ENCODE assay signal across 21 cellular contexts in the genomic region with DNA sequence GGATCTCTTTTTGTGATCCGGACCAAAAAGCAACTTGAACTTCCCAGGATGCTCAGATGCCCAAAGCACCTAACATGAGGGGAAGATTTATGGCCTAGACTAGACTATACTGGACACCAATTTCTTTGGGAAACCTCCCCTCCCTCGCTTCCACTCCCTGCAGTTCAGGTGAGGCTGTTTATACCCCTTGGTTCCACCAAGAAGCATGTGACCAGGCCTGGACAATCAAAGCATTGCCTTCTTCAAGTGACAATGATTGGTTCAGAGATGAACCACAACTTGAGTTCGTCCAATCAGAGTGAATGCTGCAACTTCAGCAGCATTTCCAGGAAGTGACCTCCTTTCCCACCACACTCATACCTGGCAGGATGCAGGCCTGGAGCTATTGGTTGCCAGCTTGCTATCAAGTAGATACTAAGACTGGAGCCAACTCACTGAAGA. TPM values are rescaled to one million over a fixed set of nuclear protein-coding genes. Genes with fewer than 3 reads are reported as not detected.
DNase-seq lines count a peak whose midpoint lies in the region; ATAC-seq, FAIRE-seq and TF ChIP-seq lines count a peak whose summit lies in the region.
"Had no signal": no experiment of that assay in that cellular context is flagged by ENCODE, and none has a peak within 500 bp of the region (broad histone marks: within the 10 kb centered on the region; RNA-seq: fewer than 3 reads in every experiment).

No MANE protein-coding gene starts in this region.

- H3K4me1 ChIP-seq in right lobe of liver, result peaks cover 0 to 84% (median 43%) of the 10 kb centered on the region in 4 donors
- H3K4me1 ChIP-seq: foreskin keratinocyte had no signal

- H3K4me1 Mint-ChIP-seq in activated CD4-positive, alpha-beta T cell treated with anti-CD3 and anti-CD28 coated beads for 36 hours, result peaks cover 16% of the 10 kb centered on the region
- H3K4me1 Mint-ChIP-seq in activated CD8-positive, alpha-beta T cell treated with anti-CD3 and anti-CD28 coated beads, Interleukin-2, amount 10 ng/mL, durations not matched to agents 7 days and 5 days (ENCODE audit: low read depth), result peaks cover 46% of the 10 kb centered on the region

- H3K9me3 Mint-ChIP-seq in activated CD4-positive, alpha-beta T cell treated with anti-CD3 and anti-CD28 coated beads for 36 hours (ENCODE audit: low read depth), result no peaks in the 10 kb centered on the region
- no peaks in the 10 kb centered on the region for H3K9me3 Mint-ChIP-seq in activated CD8-positive, alpha-beta T cell treated with anti-CD3 and anti-CD28 coated beads, Interleukin-2, amount 10 ng/mL, durations not matched to agents 7 days and 5 days (ENCODE audit: insufficient read depth)
- H3K9me3 Mint-ChIP-seq: CD4-positive, CD25-positive, alpha-beta regulatory T cell; central memory CD8-positive, alpha-beta T cell had no signal

- no peaks in the 10 kb centered on the region for H3K36me3 ChIP-seq in right lobe of liver
- H3K36me3 ChIP-seq: MG63 had no signal

- TF ChIP-seq POLR2A in right lobe of liver (IDR thresholded peaks at IDR 0.05), result no peak

- no peak overlapping the region for H3K27ac Mint-ChIP-seq in activated CD4-positive, alpha-beta T cell treated with anti-CD3 and anti-CD28 coated beads for 36 hours
- H3K27ac Mint-ChIP-seq in activated CD8-positive, alpha-beta T cell treated with anti-CD3 and anti-CD28 coated beads, Interleukin-2, amount 10 ng/mL, durations not matched to agents 7 days and 5 days, result no peak overlapping the region
- H3K27ac Mint-ChIP-seq: CD4-positive, CD25-positive, alpha-beta regulatory T cell; type B pancreatic cell had no signal

- FAIRE-seq in urothelium cell line (lab: Jason Lieb, UNC), result no peak
- FAIRE-seq: A204.1, RCC 7860 had no signal

- peak; percentile 35 for DNase-seq in activated CD4-positive, alpha-beta T cell treated with anti-CD3 and anti-CD28 coated beads for 36 hours
- no peak for DNase-seq in activated CD4-positive, alpha-beta T cell treated with anti-CD3 and anti-CD28 coated beads, Interleukin-2, amount 50 U/mL, for 4 hours
- DNase-seq in HL-60 (ENCODE audit: low read depth in 1 of 2, low spot score in 1 of 2) (peak; percentile 52 to 56), right lobe of liver (peak; percentile 55 to 66 (median 58)), HuH-7.5 (ENCODE audit: low spot score) (no peak), COLO829 (ENCODE audit: low spot score) (no peak), urothelium cell line (ENCODE audit: low spot score) (no peak)
- peak; percentile 38 for DNase-seq in activated CD8-positive, alpha-beta T cell treated with anti-CD3 and anti-CD28 coated beads, Interleukin-2, amount 10 ng/mL, durations not matched to agents 7 days and 5 days
- DNase-seq: activated CD4-positive, CD25-positive, alpha-beta regulatory T cell; EL; endodermal cell; foreskin keratinocyte; MG63; NCI-H2029 treated with DMSO at 0.1 percent for 48 hours; NCI-H69; stimulated activated CD4-positive, alpha-beta T cell treated with anti-CD3 and anti-CD28 coated beads, Interleukin-2, amount 100 ng/mL, for 48 hours had no signal

- H3K4me3 Mint-ChIP-seq in activated CD4-positive, alpha-beta T cell treated with anti-CD3 and anti-CD28 coated beads for 36 hours, result no peak overlapping the region
- H3K4me3 Mint-ChIP-seq in activated CD8-positive, alpha-beta T cell treated with anti-CD3 and anti-CD28 coated beads, Interleukin-2, amount 10 ng/mL, durations not matched to agents 7 days and 5 days, result no peak overlapping the region
- H3K4me3 Mint-ChIP-seq: CD4-positive, CD25-positive, alpha-beta regulatory T cell; central memory CD8-positive, alpha-beta T cell; endodermal cell; type B pancreatic cell had no signal

- H3K27me3 ChIP-seq in HL-60 (ENCODE audit: insufficient read depth, poor library complexity, severe bottlenecking) (no peaks in the 10 kb centered on the region), right lobe of liver (no peaks in the 10 kb centered on the region)
- H3K27me3 ChIP-seq: MG63 had no signal

- no peaks in the 10 kb centered on the region for H3K36me3 Mint-ChIP-seq in activated CD4-positive, alpha-beta T cell treated with anti-CD3 and anti-CD28 coated beads for 36 hours (ENCODE audit: low read depth)
- H3K36me3 Mint-ChIP-seq in activated CD8-positive, alpha-beta T cell treated with anti-CD3 and anti-CD28 coated beads, Interleukin-2, amount 10 ng/mL, durations not matched to agents 7 days and 5 days (ENCODE audit: low read depth), result peaks cover 10% of the 10 kb centered on the region
- H3K36me3 Mint-ChIP-seq: CD4-positive, CD25-positive, alpha-beta regulatory T cell; type B pancreatic cell had no signal

- POLR2A ChIA-PET in activated CD4-positive, alpha-beta T cell treated with anti-CD3 and anti-CD28 coated beads for 36 hours (lab: Charles Lee), result interaction anchor here (0.6 kb wide), 1 partner anchor 35 kb away, joined by 3 read pairs; no protein-coding TSS in a partner anchor
- POLR2A ChIA-PET in activated CD8-positive, alpha-beta T cell treated with anti-CD3 and anti-CD28 coated beads, Interleukin-2, amount 10 ng/mL, durations not matched to agents 7 days and 5 days (lab: Charles Lee), result no interaction called here

- CTCF ChIA-PET in activated CD4-positive, alpha-beta T cell treated with anti-CD3 and anti-CD28 coated beads for 36 hours (lab: Charles Lee), result no interaction called here
- CTCF ChIA-PET in activated CD8-positive, alpha-beta T cell treated with anti-CD3 and anti-CD28 coated beads, Interleukin-2, amount 10 ng/mL, durations not matched to agents 7 days and 5 days (lab: Charles Lee), result no interaction called here

- H3K27ac ChIP-seq in HL-60 (replicated peaks), result peak overlapping the region; percentile 87
- H3K27ac ChIP-seq in right lobe of liver, result peak overlapping the region; percentile 13 to 60 (median 15)
- H3K27ac ChIP-seq: foreskin keratinocyte had no signal

- 84% methylated on average over 2 of the region's 3 CpGs for WGBS in right lobe of liver (ENCODE audit: insufficient coverage, low coverage, low lambda C conversion rate, missing lambda C conversion rate)

- ATAC-seq in activated CD4-positive, alpha-beta T cell treated with anti-CD3 and anti-CD28 coated beads for 36 hours, result peak; percentile 71
- peak; percentile 7 for ATAC-seq in activated CD8-positive, alpha-beta T cell treated with anti-CD3 and anti-CD28 coated beads, Interleukin-2, amount 10 ng/mL, durations not matched to agents 7 days and 5 days
- peak in 3 of 4 donors; percentile 23 to 39 (median 36) for ATAC-seq in right lobe of liver
- ATAC-seq: foreskin keratinocyte had no signal

- peaks cover 54% of the 10 kb centered on the region for H3K27me3 Mint-ChIP-seq in activated CD4-positive, alpha-beta T cell treated with anti-CD3 and anti-CD28 coated beads for 36 hours
- peaks cover 47% of the 10 kb centered on the region for H3K27me3 Mint-ChIP-seq in activated CD8-positive, alpha-beta T cell treated with anti-CD3 and anti-CD28 coated beads, Interleukin-2, amount 10 ng/mL, durations not matched to agents 7 days and 5 days (ENCODE audit: low read depth)
- H3K27me3 Mint-ChIP-seq: type B pancreatic cell had no signal

- intact Hi-C loops in activated CD4-positive, alpha-beta T cell treated with anti-CD3 and anti-CD28 coated beads for 36 hours (cut with DNase I, micrococcal nuclease), result no loop called here
- intact Hi-C loops in right lobe of liver (cut with DNase I), result loop anchor here (10.0 kb wide), 2 partner anchors 52 to 152 kb away; partner anchors contain the start of gene B4GALT5 (in 1 of the 2)

- TF ChIP-seq CTCF in HL-60 (IDR thresholded peaks at IDR 0.05; ENCODE audit: insufficient read depth, low read length) (no peak), right lobe of liver (IDR thresholded peaks at IDR 0.05) (no peak)

- no peaks in the 10 kb centered on the region for H3K9me3 ChIP-seq in right lobe of liver
- H3K9me3 ChIP-seq: MG63 had no signal

- H3K4me3 ChIP-seq in HL-60 (replicated peaks; ENCODE audit: insufficient read depth, low read length), result no peak overlapping the region
- no peak overlapping the region for H3K4me3 ChIP-seq in right lobe of liver
- H3K4me3 ChIP-seq: MG63 had no signal

RNA-seq across cellular contexts. Expression of gene SLC9A8, which starts 45.6 kb away (rescaled TPM):
- total RNA-seq in activated CD4-positive, alpha-beta T cell treated with anti-CD3 and anti-CD28 coated beads for 36 hours, result 10 to 100 TPM; 12.6 to 16.7 TPM
- total RNA-seq in activated CD8-positive, alpha-beta T cell treated with anti-CD3 and anti-CD28 coated beads, Interleukin-2, amount 10 ng/mL, durations not matched to agents 7 days and 5 days, result 10 to 100 TPM; 19.4 to 20.5 TPM
- 10 to 100 TPM in 3 of 6 experiments, 1 to 10 TPM in 3; 6.8 to 10.6 (median 9.6) TPM for total RNA-seq in right lobe of liver

RNA-seq across cellular contexts. Expression of gene B4GALT5, which starts 53.3 kb away (rescaled TPM):
- 10 to 100 TPM; 18.6 to 19.6 TPM for total RNA-seq in activated CD4-positive, alpha-beta T cell treated with anti-CD3 and anti-CD28 coated beads for 36 hours
- total RNA-seq in activated CD8-positive, alpha-beta T cell treated with anti-CD3 and anti-CD28 coated beads, Interleukin-2, amount 10 ng/mL, durations not matched to agents 7 days and 5 days, result 10 to 100 TPM; 13.3 to 13.4 TPM
- 10 to 100 TPM in 5 of 6 experiments, 1 to 10 TPM in 1; 9.5 to 32.6 (median 15.5) TPM for total RNA-seq in right lobe of liver

Comparison
In these comparisons a context has a peak if more than half of its experiments do, and no peak if none do; other contexts are left out.
1. DNase-seq: peak in activated CD4-positive, alpha-beta T cell treated with anti-CD3 and anti-CD28 coated beads for 36 hours (single experiment), HL-60 (2 of 2), activated CD8-positive, alpha-beta T cell treated with anti-CD3 and anti-CD28 coated beads, Interleukin-2, amount 10 ng/mL, durations not matched to agents 7 days and 5 days (single experiment) and right lobe of liver (3 of 3); none in activated CD4-positive, alpha-beta T cell treated with anti-CD3 and anti-CD28 coated beads, Interleukin-2, amount 50 U/mL, for 4 hours (0 of 2), HuH-7.5 (single experiment), COLO829 (single experiment) and urothelium cell line (single experiment).
2. ATAC-seq: peak in every context shown above with its lines; median percentile 71 in activated CD4-positive, alpha-beta T cell treated with anti-CD3 and anti-CD28 coated beads for 36 hours; 36 in right lobe of liver; 7 in activated CD8-positive, alpha-beta T cell treated with anti-CD3 and anti-CD28 coated beads, Interleukin-2, amount 10 ng/mL, durations not matched to agents 7 days and 5 days.
3. intact Hi-C loops: an anchor here in right lobe of liver (10.0 kb wide); none called in activated CD4-positive, alpha-beta T cell treated with anti-CD3 and anti-CD28 coated beads for 36 hours.